1 cellular context compared by ENCODE assay signal in the genomic region with DNA sequence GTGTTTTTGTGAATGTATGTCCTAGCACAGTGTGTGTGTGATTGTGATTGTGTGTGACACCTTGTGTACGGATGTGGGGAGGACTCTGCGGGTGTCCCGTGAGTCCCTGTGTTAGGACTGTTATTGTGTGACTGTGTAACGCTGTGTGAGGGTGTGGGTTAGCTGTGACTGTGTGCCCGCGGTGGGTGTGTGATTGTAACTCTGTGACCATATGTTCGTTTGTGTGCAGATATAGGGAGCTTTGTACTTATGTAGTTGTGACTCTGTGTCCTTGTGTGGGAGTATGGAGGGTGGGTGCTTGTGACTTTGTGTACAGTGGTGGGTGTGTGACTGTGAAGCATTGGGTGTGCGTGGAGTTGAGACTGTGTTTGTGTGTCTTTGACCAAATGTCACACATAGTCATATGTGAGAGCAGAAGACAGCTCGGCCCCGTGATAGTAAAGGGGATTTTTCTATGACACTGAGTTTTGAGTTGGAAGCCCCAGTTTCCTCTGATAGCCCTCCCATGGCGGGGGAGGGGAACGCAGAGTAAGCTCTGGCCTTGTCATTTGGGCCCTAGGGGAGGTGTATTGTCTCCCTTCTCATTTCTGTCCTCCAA.
A peak's percentile ranks its signal among the peaks of the same experiment; 100 is the strongest.
TF ChIP-seq lines count a peak whose summit lies in the region.

No MANE protein-coding gene starts in this region.

TF ChIP-seq in K562, 482 proteins besides CTCF, POLR2A, EP300 and RAD21 (continued from another document and continues in another):
- TF ChIP-seq, protein P1, sequence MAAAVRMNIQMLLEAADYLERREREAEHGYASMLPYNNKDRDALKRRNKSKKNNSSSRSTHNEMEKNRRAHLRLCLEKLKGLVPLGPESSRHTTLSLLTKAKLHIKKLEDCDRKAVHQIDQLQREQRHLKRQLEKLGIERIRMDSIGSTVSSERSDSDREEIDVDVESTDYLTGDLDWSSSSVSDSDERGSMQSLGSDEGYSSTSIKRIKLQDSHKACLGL (CRISPR knock-in tag; IDR thresholded peaks at IDR 0.05; ENCODE audit: borderline replicate concordance, poor library complexity, severe bottlenecking) = no peak
- TF ChIP-seq OTX1 (CRISPR knock-in tag; IDR thresholded peaks at IDR 0.05) (0 out of 2 replicates have a peak, but pooled peaks have one; percentile 60), NFRKB (IDR thresholded peaks at IDR 0.05; ENCODE audit: low read depth) (no peak), FIP1L1 (IDR thresholded peaks at IDR 0.05; ENCODE audit: low read depth, low read length, poor library complexity, severe bottlenecking) (no peak), ZNF140 (CRISPR knock-in tag; IDR thresholded peaks at IDR 0.05) (no peak), KDM5B (IDR thresholded peaks at IDR 0.05; ENCODE audit: insufficient replicate concordance, low read depth, low read length) (no peak), MBD2 (IDR thresholded peaks at IDR 0.05; ENCODE audit: borderline replicate concordance, low read depth) (no peak), MEIS2 (IDR thresholded peaks at IDR 0.05; ENCODE audit: partially characterized antibody) (no peak), STAT5B (CRISPR knock-in tag; IDR thresholded peaks at IDR 0.05) (no peak), DDX20 (tag; IDR thresholded peaks at IDR 0.05; ENCODE audit: low read depth) (no peak), ZNF324 (CRISPR knock-in tag; IDR thresholded peaks at IDR 0.05) (no peak), HDAC6 (IDR thresholded peaks at IDR 0.05; ENCODE audit: low read depth, low read length) (no peak), IFI16 (CRISPR knock-in tag; IDR thresholded peaks at IDR 0.05) (no peak), NCOA1 (IDR thresholded peaks at IDR 0.05; ENCODE audit: low read depth) (0 out of 2 replicates have a peak, but pooled peaks have one; percentile 6), SUPT5H (IDR thresholded peaks at IDR 0.05) (no peak), SRSF9 (IDR thresholded peaks at IDR 0.05; ENCODE audit: borderline replicate concordance, low read depth, low read length) (no peak), CHD1 (IDR thresholded peaks at IDR 0.05; ENCODE audit: low read length) (no peak), ZNF57 (CRISPR knock-in tag; IDR thresholded peaks at IDR 0.05) (no peak), MCM5 (IDR thresholded peaks at IDR 0.05; ENCODE audit: low read depth) (no peak), ETV1 (tag; conservative IDR thresholded peaks at IDR 0.05; ENCODE audit: low read depth) (no peak), SP2 (IDR thresholded peaks at IDR 0.05; ENCODE audit: extremely low read depth, low read depth, low read length, poor library complexity, severe bottlenecking) (no peak), NR1H2 (CRISPR knock-in tag; IDR thresholded peaks at IDR 0.05) (no peak), ZNF175 (CRISPR knock-in tag; IDR thresholded peaks at IDR 0.05; ENCODE audit: low read depth) (no peak), ZNF830 (CRISPR knock-in tag; IDR thresholded peaks at IDR 0.05) (no peak), POLR2AphosphoS5 (IDR thresholded peaks at IDR 0.05; ENCODE audit: control insufficient read depth, insufficient read depth, low read depth, low read length) (no peak), COPS2 (conservative IDR thresholded peaks at IDR 0.05) (no peak), TCFL5 (CRISPR knock-in tag; conservative IDR thresholded peaks at IDR 0.05) (no peak), SREBF1 (IDR thresholded peaks at IDR 0.05; ENCODE audit: borderline replicate concordance, low read depth, low read length) (no peak), KAT2B (IDR thresholded peaks at IDR 0.05; ENCODE audit: low read depth, low read length) (no peak), ZNF354B (CRISPR knock-in tag; IDR thresholded peaks at IDR 0.05) (no peak), NELFE (IDR thresholded peaks at IDR 0.05; ENCODE audit: insufficient read depth, insufficient read length) (no peak), PCBP1 (IDR thresholded peaks at IDR 0.05; ENCODE audit: low read depth, low read length, poor library complexity, severe bottlenecking) (no peak), SMARCA5 (IDR thresholded peaks at IDR 0.05) (peak; percentile 85), CSDE1 (IDR thresholded peaks at IDR 0.05) (no peak), BRCA1 (IDR thresholded peaks at IDR 0.05) (no peak), BRCA1 (CRISPR knock-in tag; IDR thresholded peaks at IDR 0.05) (no peak)
- TF ChIP-seq, protein P2, sequence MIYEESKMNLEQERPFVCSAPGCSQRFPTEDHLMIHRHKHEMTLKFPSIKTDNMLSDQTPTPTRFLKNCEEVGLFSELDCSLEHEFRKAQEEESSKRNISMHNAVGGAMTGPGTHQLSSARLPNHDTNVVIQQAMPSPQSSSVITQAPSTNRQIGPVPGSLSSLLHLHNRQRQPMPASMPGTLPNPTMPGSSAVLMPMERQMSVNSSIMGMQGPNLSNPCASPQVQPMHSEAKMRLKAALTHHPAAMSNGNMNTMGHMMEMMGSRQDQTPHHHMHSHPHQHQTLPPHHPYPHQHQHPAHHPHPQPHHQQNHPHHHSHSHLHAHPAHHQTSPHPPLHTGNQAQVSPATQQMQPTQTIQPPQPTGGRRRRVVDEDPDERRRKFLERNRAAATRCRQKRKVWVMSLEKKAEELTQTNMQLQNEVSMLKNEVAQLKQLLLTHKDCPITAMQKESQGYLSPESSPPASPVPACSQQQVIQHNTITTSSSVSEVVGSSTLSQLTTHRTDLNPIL (CRISPR knock-in tag; IDR thresholded peaks at IDR 0.05) = no peak
- TF ChIP-seq, protein P3, sequence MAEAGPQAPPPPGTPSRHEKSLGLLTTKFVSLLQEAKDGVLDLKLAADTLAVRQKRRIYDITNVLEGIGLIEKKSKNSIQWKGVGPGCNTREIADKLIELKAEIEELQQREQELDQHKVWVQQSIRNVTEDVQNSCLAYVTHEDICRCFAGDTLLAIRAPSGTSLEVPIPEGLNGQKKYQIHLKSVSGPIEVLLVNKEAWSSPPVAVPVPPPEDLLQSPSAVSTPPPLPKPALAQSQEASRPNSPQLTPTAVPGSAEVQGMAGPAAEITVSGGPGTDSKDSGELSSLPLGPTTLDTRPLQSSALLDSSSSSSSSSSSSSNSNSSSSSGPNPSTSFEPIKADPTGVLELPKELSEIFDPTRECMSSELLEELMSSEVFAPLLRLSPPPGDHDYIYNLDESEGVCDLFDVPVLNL (CRISPR knock-in tag; IDR thresholded peaks at IDR 0.05; ENCODE audit: low read depth) = 0 out of 2 replicates have a peak, but pooled peaks have one; percentile 38
- TF ChIP-seq, protein P4, sequence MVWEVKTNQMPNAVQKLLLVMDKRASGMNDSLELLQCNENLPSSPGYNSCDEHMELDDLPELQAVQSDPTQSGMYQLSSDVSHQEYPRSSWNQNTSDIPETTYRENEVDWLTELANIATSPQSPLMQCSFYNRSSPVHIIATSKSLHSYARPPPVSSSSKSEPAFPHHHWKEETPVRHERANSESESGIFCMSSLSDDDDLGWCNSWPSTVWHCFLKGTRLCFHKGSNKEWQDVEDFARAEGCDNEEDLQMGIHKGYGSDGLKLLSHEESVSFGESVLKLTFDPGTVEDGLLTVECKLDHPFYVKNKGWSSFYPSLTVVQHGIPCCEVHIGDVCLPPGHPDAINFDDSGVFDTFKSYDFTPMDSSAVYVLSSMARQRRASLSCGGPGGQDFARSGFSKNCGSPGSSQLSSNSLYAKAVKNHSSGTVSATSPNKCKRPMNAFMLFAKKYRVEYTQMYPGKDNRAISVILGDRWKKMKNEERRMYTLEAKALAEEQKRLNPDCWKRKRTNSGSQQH (CRISPR knock-in tag; IDR thresholded peaks at IDR 0.05) = peak; percentile 87
- TF ChIP-seq, protein P5, sequence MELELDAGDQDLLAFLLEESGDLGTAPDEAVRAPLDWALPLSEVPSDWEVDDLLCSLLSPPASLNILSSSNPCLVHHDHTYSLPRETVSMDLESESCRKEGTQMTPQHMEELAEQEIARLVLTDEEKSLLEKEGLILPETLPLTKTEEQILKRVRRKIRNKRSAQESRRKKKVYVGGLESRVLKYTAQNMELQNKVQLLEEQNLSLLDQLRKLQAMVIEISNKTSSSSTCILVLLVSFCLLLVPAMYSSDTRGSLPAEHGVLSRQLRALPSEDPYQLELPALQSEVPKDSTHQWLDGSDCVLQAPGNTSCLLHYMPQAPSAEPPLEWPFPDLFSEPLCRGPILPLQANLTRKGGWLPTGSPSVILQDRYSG (tag; conservative IDR thresholded peaks at IDR 0.05; ENCODE audit: low read depth) = no peak
- TF ChIP-seq, protein P6, sequence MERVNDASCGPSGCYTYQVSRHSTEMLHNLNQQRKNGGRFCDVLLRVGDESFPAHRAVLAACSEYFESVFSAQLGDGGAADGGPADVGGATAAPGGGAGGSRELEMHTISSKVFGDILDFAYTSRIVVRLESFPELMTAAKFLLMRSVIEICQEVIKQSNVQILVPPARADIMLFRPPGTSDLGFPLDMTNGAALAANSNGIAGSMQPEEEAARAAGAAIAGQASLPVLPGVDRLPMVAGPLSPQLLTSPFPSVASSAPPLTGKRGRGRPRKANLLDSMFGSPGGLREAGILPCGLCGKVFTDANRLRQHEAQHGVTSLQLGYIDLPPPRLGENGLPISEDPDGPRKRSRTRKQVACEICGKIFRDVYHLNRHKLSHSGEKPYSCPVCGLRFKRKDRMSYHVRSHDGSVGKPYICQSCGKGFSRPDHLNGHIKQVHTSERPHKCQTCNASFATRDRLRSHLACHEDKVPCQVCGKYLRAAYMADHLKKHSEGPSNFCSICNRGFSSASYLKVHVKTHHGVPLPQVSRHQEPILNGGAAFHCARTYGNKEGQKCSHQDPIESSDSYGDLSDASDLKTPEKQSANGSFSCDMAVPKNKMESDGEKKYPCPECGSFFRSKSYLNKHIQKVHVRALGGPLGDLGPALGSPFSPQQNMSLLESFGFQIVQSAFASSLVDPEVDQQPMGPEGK (CRISPR knock-in tag; IDR thresholded peaks at IDR 0.05; ENCODE audit: borderline replicate concordance) = no peak
- TF ChIP-seq, protein P7, sequence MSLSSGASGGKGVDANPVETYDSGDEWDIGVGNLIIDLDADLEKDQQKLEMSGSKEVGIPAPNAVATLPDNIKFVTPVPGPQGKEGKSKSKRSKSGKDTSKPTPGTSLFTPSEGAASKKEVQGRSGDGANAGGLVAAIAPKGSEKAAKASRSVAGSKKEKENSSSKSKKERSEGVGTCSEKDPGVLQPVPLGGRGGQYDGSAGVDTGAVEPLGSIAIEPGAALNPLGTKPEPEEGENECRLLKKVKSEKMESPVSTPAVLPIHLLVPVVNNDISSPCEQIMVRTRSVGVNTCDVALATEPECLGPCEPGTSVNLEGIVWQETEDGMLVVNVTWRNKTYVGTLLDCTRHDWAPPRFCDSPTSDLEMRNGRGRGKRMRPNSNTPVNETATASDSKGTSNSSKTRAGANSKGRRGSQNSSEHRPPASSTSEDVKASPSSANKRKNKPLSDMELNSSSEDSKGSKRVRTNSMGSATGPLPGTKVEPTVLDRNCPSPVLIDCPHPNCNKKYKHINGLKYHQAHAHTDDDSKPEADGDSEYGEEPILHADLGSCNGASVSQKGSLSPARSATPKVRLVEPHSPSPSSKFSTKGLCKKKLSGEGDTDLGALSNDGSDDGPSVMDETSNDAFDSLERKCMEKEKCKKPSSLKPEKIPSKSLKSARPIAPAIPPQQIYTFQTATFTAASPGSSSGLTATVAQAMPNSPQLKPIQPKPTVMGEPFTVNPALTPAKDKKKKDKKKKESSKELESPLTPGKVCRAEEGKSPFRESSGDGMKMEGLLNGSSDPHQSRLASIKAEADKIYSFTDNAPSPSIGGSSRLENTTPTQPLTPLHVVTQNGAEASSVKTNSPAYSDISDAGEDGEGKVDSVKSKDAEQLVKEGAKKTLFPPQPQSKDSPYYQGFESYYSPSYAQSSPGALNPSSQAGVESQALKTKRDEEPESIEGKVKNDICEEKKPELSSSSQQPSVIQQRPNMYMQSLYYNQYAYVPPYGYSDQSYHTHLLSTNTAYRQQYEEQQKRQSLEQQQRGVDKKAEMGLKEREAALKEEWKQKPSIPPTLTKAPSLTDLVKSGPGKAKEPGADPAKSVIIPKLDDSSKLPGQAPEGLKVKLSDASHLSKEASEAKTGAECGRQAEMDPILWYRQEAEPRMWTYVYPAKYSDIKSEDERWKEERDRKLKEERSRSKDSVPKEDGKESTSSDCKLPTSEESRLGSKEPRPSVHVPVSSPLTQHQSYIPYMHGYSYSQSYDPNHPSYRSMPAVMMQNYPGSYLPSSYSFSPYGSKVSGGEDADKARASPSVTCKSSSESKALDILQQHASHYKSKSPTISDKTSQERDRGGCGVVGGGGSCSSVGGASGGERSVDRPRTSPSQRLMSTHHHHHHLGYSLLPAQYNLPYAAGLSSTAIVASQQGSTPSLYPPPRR (CRISPR knock-in tag; IDR thresholded peaks at IDR 0.05; ENCODE audit: borderline replicate concordance) = no peak
- TF ChIP-seq, protein P8, sequence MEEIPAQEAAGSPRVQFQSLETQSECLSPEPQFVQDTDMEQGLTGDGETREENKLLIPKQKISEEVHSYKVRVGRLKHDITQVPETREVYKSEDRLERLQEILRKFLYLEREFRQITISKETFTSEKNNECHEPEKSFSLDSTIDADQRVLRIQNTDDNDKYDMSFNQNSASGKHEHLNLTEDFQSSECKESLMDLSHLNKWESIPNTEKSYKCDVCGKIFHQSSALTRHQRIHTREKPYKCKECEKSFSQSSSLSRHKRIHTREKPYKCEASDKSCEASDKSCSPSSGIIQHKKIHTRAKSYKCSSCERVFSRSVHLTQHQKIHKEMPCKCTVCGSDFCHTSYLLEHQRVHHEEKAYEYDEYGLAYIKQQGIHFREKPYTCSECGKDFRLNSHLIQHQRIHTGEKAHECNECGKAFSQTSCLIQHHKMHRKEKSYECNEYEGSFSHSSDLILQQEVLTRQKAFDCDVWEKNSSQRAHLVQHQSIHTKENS (CRISPR knock-in tag; IDR thresholded peaks at IDR 0.05) = no peak
- TF ChIP-seq, protein P9, sequence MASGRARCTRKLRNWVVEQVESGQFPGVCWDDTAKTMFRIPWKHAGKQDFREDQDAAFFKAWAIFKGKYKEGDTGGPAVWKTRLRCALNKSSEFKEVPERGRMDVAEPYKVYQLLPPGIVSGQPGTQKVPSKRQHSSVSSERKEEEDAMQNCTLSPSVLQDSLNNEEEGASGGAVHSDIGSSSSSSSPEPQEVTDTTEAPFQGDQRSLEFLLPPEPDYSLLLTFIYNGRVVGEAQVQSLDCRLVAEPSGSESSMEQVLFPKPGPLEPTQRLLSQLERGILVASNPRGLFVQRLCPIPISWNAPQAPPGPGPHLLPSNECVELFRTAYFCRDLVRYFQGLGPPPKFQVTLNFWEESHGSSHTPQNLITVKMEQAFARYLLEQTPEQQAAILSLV (tag; IDR thresholded peaks at IDR 0.05) = no peak
- TF ChIP-seq, protein P10, sequence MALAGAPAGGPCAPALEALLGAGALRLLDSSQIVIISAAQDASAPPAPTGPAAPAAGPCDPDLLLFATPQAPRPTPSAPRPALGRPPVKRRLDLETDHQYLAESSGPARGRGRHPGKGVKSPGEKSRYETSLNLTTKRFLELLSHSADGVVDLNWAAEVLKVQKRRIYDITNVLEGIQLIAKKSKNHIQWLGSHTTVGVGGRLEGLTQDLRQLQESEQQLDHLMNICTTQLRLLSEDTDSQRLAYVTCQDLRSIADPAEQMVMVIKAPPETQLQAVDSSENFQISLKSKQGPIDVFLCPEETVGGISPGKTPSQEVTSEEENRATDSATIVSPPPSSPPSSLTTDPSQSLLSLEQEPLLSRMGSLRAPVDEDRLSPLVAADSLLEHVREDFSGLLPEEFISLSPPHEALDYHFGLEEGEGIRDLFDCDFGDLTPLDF (CRISPR knock-in tag; IDR thresholded peaks at IDR 0.05) = no peak
